In the genomic region with DNA sequence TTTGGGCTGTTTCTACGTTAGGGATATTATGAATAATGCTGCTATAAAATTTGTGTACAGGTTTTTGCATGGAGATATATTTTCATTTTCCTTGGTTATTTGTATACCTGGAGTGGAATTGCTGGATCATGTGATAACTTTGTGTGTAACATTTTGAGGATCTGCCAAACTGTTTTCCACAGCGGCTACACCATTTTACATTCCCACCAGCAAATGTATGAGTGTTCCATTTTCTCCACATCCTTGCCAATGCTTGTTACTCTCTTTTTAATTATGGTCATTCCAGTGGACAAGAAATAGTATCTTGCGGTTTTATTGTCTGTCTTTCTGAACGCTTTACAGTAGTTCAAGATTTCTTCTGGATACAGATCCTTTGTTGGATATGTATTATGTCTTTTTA, we compare ENCODE assay signal across 1 cellular context.
TF ChIP-seq lines count a peak whose summit lies in the region.

No MANE protein-coding gene starts in this region.

TF ChIP-seq in GM12878, 131 proteins besides CTCF, POLR2A, EP300 and RAD21 (continued from another document):
- TF ChIP-seq, protein P1, sequence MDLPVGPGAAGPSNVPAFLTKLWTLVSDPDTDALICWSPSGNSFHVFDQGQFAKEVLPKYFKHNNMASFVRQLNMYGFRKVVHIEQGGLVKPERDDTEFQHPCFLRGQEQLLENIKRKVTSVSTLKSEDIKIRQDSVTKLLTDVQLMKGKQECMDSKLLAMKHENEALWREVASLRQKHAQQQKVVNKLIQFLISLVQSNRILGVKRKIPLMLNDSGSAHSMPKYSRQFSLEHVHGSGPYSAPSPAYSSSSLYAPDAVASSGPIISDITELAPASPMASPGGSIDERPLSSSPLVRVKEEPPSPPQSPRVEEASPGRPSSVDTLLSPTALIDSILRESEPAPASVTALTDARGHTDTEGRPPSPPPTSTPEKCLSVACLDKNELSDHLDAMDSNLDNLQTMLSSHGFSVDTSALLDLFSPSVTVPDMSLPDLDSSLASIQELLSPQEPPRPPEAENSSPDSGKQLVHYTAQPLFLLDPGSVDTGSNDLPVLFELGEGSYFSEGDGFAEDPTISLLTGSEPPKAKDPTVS (IDR thresholded peaks at IDR 0.05; ENCODE audit: low read depth, low read length): no peak
- TF ChIP-seq SREBF1 (IDR thresholded peaks at IDR 0.05; ENCODE audit: low read length) (no peak), SUZ12 (IDR thresholded peaks at IDR 0.05; ENCODE audit: unreplicated experiment) (no peak), GATAD2B (conservative IDR thresholded peaks at IDR 0.05; ENCODE audit: low read depth) (no peak), TCF12 (IDR thresholded peaks at IDR 0.05; ENCODE audit: low read depth, low read length) (no peak), MTA3 (IDR thresholded peaks at IDR 0.05; ENCODE audit: borderline replicate concordance, low read length) (no peak), BACH1 (IDR thresholded peaks at IDR 0.05; ENCODE audit: borderline replicate concordance) (no peak)
- TF ChIP-seq, protein P2, sequence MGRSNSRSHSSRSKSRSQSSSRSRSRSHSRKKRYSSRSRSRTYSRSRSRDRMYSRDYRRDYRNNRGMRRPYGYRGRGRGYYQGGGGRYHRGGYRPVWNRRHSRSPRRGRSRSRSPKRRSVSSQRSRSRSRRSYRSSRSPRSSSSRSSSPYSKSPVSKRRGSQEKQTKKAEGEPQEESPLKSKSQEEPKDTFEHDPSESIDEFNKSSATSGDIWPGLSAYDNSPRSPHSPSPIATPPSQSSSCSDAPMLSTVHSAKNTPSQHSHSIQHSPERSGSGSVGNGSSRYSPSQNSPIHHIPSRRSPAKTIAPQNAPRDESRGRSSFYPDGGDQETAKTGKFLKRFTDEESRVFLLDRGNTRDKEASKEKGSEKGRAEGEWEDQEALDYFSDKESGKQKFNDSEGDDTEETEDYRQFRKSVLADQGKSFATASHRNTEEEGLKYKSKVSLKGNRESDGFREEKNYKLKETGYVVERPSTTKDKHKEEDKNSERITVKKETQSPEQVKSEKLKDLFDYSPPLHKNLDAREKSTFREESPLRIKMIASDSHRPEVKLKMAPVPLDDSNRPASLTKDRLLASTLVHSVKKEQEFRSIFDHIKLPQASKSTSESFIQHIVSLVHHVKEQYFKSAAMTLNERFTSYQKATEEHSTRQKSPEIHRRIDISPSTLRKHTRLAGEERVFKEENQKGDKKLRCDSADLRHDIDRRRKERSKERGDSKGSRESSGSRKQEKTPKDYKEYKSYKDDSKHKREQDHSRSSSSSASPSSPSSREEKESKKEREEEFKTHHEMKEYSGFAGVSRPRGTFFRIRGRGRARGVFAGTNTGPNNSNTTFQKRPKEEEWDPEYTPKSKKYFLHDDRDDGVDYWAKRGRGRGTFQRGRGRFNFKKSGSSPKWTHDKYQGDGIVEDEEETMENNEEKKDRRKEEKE (IDR thresholded peaks at IDR 0.05): no peak
